In genomic region chr6:24720131-24720603, GRCh38 we compare ENCODE assay signal across 8 cellular contexts. TPM values are rescaled to one million over a fixed set of nuclear protein-coding genes. Genes with fewer than 3 reads are reported as not detected.
A peak's percentile ranks its signal among the peaks of the same experiment; 100 is the strongest.
DNase-seq lines count a peak whose midpoint lies in the region; ATAC-seq and TF ChIP-seq lines count a peak whose summit lies in the region.

No MANE protein-coding gene starts in this region.

- H3K9me3 Mint-ChIP-seq in activated T-helper 1 cell treated with anti-CD3 and anti-CD28 coated beads, Interleukin-12 subunit alpha, Interleukin-12 subunit beta, Interleukin-2, Interleukin-4 antibody, amounts not matched to agents 30 ng/mL and 10 ng/mL and 1 ng/mL, durations not matched to agents 14 hours and 24 hours and 36 hours: no peaks in the 10 kb centered on the region
- H3K9me3 Mint-ChIP-seq in stimulated activated naive CD8-positive, alpha-beta T cell treated with anti-CD3 and anti-CD28 coated beads, Interleukin-15, amount 100 ng/mL, for 72 hours: no peaks in the 10 kb centered on the region

- no peak for TF ChIP-seq EP300 in neural cell (conservative IDR thresholded peaks at IDR 0.05; ENCODE audit: poor library complexity, severe bottlenecking)

- H2AFZ ChIP-seq in OCI-LY3 (ENCODE audit: low read depth, low read length) (no peak overlapping the region), neural cell (ENCODE audit: low read depth, low read length) (peak overlapping the region; percentile 70)

- H3K36me3 ChIP-seq in OCI-LY3 (replicated peaks; ENCODE audit: low read depth, low read length): peaks cover 35% of the 10 kb centered on the region
- H3K36me3 ChIP-seq in neural cell (ENCODE audit: insufficient read depth, low read length): no peaks in the 10 kb centered on the region

- H3K27me3 ChIP-seq in OCI-LY3 (ENCODE audit: low read depth, low read length) (no peaks in the 10 kb centered on the region), neural cell (ENCODE audit: insufficient read depth, low read depth, low read length) (no peaks in the 10 kb centered on the region)

- H3K4me2 ChIP-seq in OCI-LY3 (ENCODE audit: low read length): peak overlapping the region; percentile 82
- no peak overlapping the region for H3K4me2 ChIP-seq in neural cell (ENCODE audit: low read length)

- peaks cover 52% of the 10 kb centered on the region for H3K4me1 Mint-ChIP-seq in activated T-helper 1 cell treated with anti-CD3 and anti-CD28 coated beads, Interleukin-12 subunit alpha, Interleukin-12 subunit beta, Interleukin-2, Interleukin-4 antibody, amounts not matched to agents 30 ng/mL and 10 ng/mL and 1 ng/mL, durations not matched to agents 14 hours and 24 hours and 36 hours (ENCODE audit: low read depth)
- H3K4me1 Mint-ChIP-seq in stimulated activated naive CD8-positive, alpha-beta T cell treated with anti-CD3 and anti-CD28 coated beads, Interleukin-15, amount 100 ng/mL, for 72 hours: peaks cover 41% of the 10 kb centered on the region

- H3K9me3 ChIP-seq in OCI-LY3 (ENCODE audit: insufficient read depth, low read length) (no peaks in the 10 kb centered on the region), neural cell (ENCODE audit: low read length) (no peaks in the 10 kb centered on the region)

- ATAC-seq in stimulated activated naive CD8-positive, alpha-beta T cell treated with anti-CD3 and anti-CD28 coated beads, Interleukin-15, amount 100 ng/mL, for 72 hours: peak; percentile 24
- no peak for ATAC-seq in GM21526 (IDR thresholded peaks at IDR 0.05; ENCODE audit: low FRiP score, unreplicated experiment)

- DNase-seq in AG09309 (ENCODE audit: low read depth) (no peak), GM20000 (ENCODE audit: low spot score) (peak; percentile 61), fibroblast of gingiva (ENCODE audit: low read depth) (peak; percentile 60)
- peak; percentile 82 for DNase-seq in activated T-helper 1 cell treated with anti-CD3 and anti-CD28 coated beads, Interleukin-12 subunit alpha, Interleukin-12 subunit beta, Interleukin-2, Interleukin-4 antibody, amounts not matched to agents 30 ng/mL and 10 ng/mL and 1 ng/mL, durations not matched to agents 14 hours and 24 hours and 36 hours (ENCODE audit: low spot score)
- peak; percentile 77 to 80 for DNase-seq in stimulated activated naive CD8-positive, alpha-beta T cell treated with anti-CD3 and anti-CD28 coated beads, Interleukin-15, amount 100 ng/mL, for 72 hours

- peak overlapping the region; percentile 100 for H3K4me3 Mint-ChIP-seq in activated T-helper 1 cell treated with anti-CD3 and anti-CD28 coated beads, Interleukin-12 subunit alpha, Interleukin-12 subunit beta, Interleukin-2, Interleukin-4 antibody, amounts not matched to agents 30 ng/mL and 10 ng/mL and 1 ng/mL, durations not matched to agents 14 hours and 24 hours and 36 hours
- peak overlapping the region; percentile 98 to 100 for H3K4me3 Mint-ChIP-seq in stimulated activated naive CD8-positive, alpha-beta T cell treated with anti-CD3 and anti-CD28 coated beads, Interleukin-15, amount 100 ng/mL, for 72 hours

- H3K9ac ChIP-seq in OCI-LY3 (ENCODE audit: low read length): peak overlapping the region; percentile 100
- peak overlapping the region; percentile 99 for H3K9ac ChIP-seq in neural cell (ENCODE audit: low read length)

- peaks cover 32% of the 10 kb centered on the region for H3K36me3 Mint-ChIP-seq in activated T-helper 1 cell treated with anti-CD3 and anti-CD28 coated beads, Interleukin-12 subunit alpha, Interleukin-12 subunit beta, Interleukin-2, Interleukin-4 antibody, amounts not matched to agents 30 ng/mL and 10 ng/mL and 1 ng/mL, durations not matched to agents 14 hours and 24 hours and 36 hours (ENCODE audit: low read depth)

- intact Hi-C loops in activated T-helper 1 cell treated with anti-CD3 and anti-CD28 coated beads, Interleukin-12 subunit alpha, Interleukin-12 subunit beta, Interleukin-2, Interleukin-4 antibody, amounts not matched to agents 30 ng/mL and 10 ng/mL and 1 ng/mL, durations not matched to agents 14 hours and 24 hours and 36 hours (cut with micrococcal nuclease): loop anchor here (2.0 to 5.0 kb wide), 3 partner anchors 73 to 419 kb away; partner anchors contain the start of gene KIAA0319

- H3K27ac ChIP-seq in OCI-LY3 (ENCODE audit: low read length) (peak overlapping the region; percentile 97), neural cell (ENCODE audit: low read length) (peak overlapping the region; percentile 95)

- H3F3A ChIP-seq in neural cell (ENCODE audit: insufficient read depth, low read length, poor library complexity, severe bottlenecking): no peaks in the 10 kb centered on the region

- H3K4me3 ChIP-seq in AG09309 (ENCODE audit: control insufficient read depth, low read depth, low read length) (peak overlapping the region; percentile 98), OCI-LY3 (ENCODE audit: low read length) (peak overlapping the region; percentile 100), neural cell (ENCODE audit: low read length) (peak overlapping the region; percentile 78)

- H3K79me2 ChIP-seq in OCI-LY3 (ENCODE audit: low read length) (peaks cover 55% of the 10 kb centered on the region), neural cell (replicated peaks; ENCODE audit: insufficient read depth, low read length) (peaks cover 44% of the 10 kb centered on the region)

- TF ChIP-seq RAD21 in neural cell (conservative IDR thresholded peaks at IDR 0.05): no peak

- H3K27me3 Mint-ChIP-seq in activated T-helper 1 cell treated with anti-CD3 and anti-CD28 coated beads, Interleukin-12 subunit alpha, Interleukin-12 subunit beta, Interleukin-2, Interleukin-4 antibody, amounts not matched to agents 30 ng/mL and 10 ng/mL and 1 ng/mL, durations not matched to agents 14 hours and 24 hours and 36 hours (ENCODE audit: insufficient read depth): no peaks in the 10 kb centered on the region
- no peaks in the 10 kb centered on the region for H3K27me3 Mint-ChIP-seq in stimulated activated naive CD8-positive, alpha-beta T cell treated with anti-CD3 and anti-CD28 coated beads, Interleukin-15, amount 100 ng/mL, for 72 hours

- H3K27ac Mint-ChIP-seq in activated T-helper 1 cell treated with anti-CD3 and anti-CD28 coated beads, Interleukin-12 subunit alpha, Interleukin-12 subunit beta, Interleukin-2, Interleukin-4 antibody, amounts not matched to agents 30 ng/mL and 10 ng/mL and 1 ng/mL, durations not matched to agents 14 hours and 24 hours and 36 hours: peak overlapping the region; percentile 96
- peak overlapping the region; percentile 100 for H3K27ac Mint-ChIP-seq in stimulated activated naive CD8-positive, alpha-beta T cell treated with anti-CD3 and anti-CD28 coated beads, Interleukin-15, amount 100 ng/mL, for 72 hours

- no peaks in the 10 kb centered on the region for H3K9me2 ChIP-seq in neural cell (ENCODE audit: insufficient read depth, low read length)

- H4K20me1 ChIP-seq in OCI-LY3 (ENCODE audit: insufficient read depth, low read length) (peaks cover 41% of the 10 kb centered on the region), neural cell (ENCODE audit: insufficient read depth) (no peaks in the 10 kb centered on the region)

- H3K4me1 ChIP-seq in OCI-LY3 (ENCODE audit: low read length): peaks cover 25% of the 10 kb centered on the region

- TF ChIP-seq CTCF in AG09309 (IDR thresholded peaks at IDR 0.05; ENCODE audit: control insufficient read depth, insufficient read depth, low read depth, low read length, missing control alignments) (no peak), GM20000 (IDR thresholded peaks at IDR 0.05; ENCODE audit: extremely low read depth, missing control alignments) (no peak), OCI-LY3 (IDR thresholded peaks at IDR 0.05; ENCODE audit: low read depth, low read length) (no peak), neural cell (IDR thresholded peaks at IDR 0.05; ENCODE audit: poor library complexity, severe bottlenecking) (no peak)

TF ChIP-seq in neural cell, 6 proteins besides CTCF, POLR2A, EP300 and RAD21 (continues in another document):
- no peak for TF ChIP-seq EZH2 (IDR thresholded peaks at IDR 0.05; ENCODE audit: borderline replicate concordance, insufficient read depth, low read length, poor library complexity, severe bottlenecking)
- peak; percentile 28 for TF ChIP-seq MXI1 (conservative IDR thresholded peaks at IDR 0.05; ENCODE audit: poor library complexity, severe bottlenecking)

RNA-seq across cellular contexts. Expression of gene C6orf62, which starts 1.2 kb away (rescaled TPM):
- total RNA-seq in activated T-helper 1 cell treated with anti-CD3 and anti-CD28 coated beads, Interleukin-12 subunit alpha, Interleukin-12 subunit beta, Interleukin-2, Interleukin-4 antibody, amounts not matched to agents 30 ng/mL and 10 ng/mL and 1 ng/mL, durations not matched to agents 14 hours and 24 hours and 36 hours: 109 TPM in 2 replicates
- polyA plus RNA-seq in neural cell: 105 and 107 TPM in 2 replicates
- polyA minus RNA-seq in neural cell: 82.0 and 96.9 TPM in 2 replicates

RNA-seq across cellular contexts. Expression of gene ACOT13, which starts 53.3 kb away (rescaled TPM):
- total RNA-seq in activated T-helper 1 cell treated with anti-CD3 and anti-CD28 coated beads, Interleukin-12 subunit alpha, Interleukin-12 subunit beta, Interleukin-2, Interleukin-4 antibody, amounts not matched to agents 30 ng/mL and 10 ng/mL and 1 ng/mL, durations not matched to agents 14 hours and 24 hours and 36 hours: 27.0 and 27.4 TPM in 2 replicates
- polyA plus RNA-seq in neural cell: 9.9 and 14.2 TPM in 2 replicates
- 7.5 and 9.6 TPM in 2 replicates for polyA minus RNA-seq in neural cell

RNA-seq across cellular contexts. Expression of gene TDP2, which starts 53.5 kb away (rescaled TPM):
- total RNA-seq in activated T-helper 1 cell treated with anti-CD3 and anti-CD28 coated beads, Interleukin-12 subunit alpha, Interleukin-12 subunit beta, Interleukin-2, Interleukin-4 antibody, amounts not matched to agents 30 ng/mL and 10 ng/mL and 1 ng/mL, durations not matched to agents 14 hours and 24 hours and 36 hours: 46.1 and 47.4 TPM in 2 replicates
- polyA plus RNA-seq in neural cell: 49.0 and 53.4 TPM in 2 replicates
- 45.5 and 49.9 TPM in 2 replicates for polyA minus RNA-seq in neural cell

RNA-seq across cellular contexts. Expression of gene GMNN, which starts 54.6 kb away (rescaled TPM):
- total RNA-seq in activated T-helper 1 cell treated with anti-CD3 and anti-CD28 coated beads, Interleukin-12 subunit alpha, Interleukin-12 subunit beta, Interleukin-2, Interleukin-4 antibody, amounts not matched to agents 30 ng/mL and 10 ng/mL and 1 ng/mL, durations not matched to agents 14 hours and 24 hours and 36 hours: 80.8 and 83.5 TPM in 2 replicates
- 11.5 and 13.8 TPM in 2 replicates for polyA plus RNA-seq in neural cell
- polyA minus RNA-seq in neural cell: 7.3 and 9.3 TPM in 2 replicates
